Comparison of ENCODE assay signal across 28 cellular contexts in the genomic region with DNA sequence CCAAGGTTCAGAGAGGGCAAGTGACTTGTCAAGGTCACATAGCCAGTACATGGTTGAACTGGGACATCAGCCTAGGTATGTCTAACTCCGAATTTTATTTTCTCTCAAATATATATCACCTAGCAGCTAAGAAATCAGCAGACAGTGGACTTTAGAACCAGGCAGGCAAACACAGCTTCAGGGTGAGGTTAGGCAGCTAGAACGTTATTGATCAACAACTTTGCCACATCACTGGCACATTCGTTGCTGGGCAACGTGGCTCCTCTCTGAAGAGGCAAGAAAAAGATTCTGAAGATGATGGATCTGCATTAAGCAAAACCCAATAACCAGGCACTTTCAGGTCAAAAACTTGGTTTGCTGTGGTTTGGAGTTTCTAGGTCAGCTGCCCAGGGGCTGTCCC.
"Had no signal": no experiment of that assay in that cellular context is flagged by ENCODE, and none has a peak within 500 bp of the region (broad histone marks: within the 10 kb centered on the region; RNA-seq: fewer than 3 reads in every experiment).

No MANE protein-coding gene starts in this region.

- FAIRE-seq: bronchial epithelial cell, RCC 7860, TTC549 had no signal

- H2AFZ ChIP-seq: PC-9 had no signal

- H3K27me3 Mint-ChIP-seq: activated CD4-positive, alpha-beta T cell treated with anti-CD3 and anti-CD28 coated beads, Interleukin-2, amount 10 ng/mL, durations not matched to agents 7 days and 5 days; brain had no signal

- H3K36me3 Mint-ChIP-seq: activated naive CD4-positive, alpha-beta T cell treated with anti-CD3 and anti-CD28 coated beads, Interleukin-2, amount 10 ng/mL, durations not matched to agents 7 days and 5 days; activated naive CD8-positive, alpha-beta T cell; brain had no signal

- DNase-seq: activated CD4-positive, alpha-beta T cell treated with anti-CD3 and anti-CD28 coated beads, Interleukin-2, amount 10 ng/mL, durations not matched to agents 7 days and 5 days; activated CD4-positive, alpha-beta T cell treated with anti-CD3 and anti-CD28 coated beads, Interleukin-2, amount 50 U/mL, for 48 hours; activated CD8-positive, alpha-beta T cell treated with anti-CD3 and anti-CD28 coated beads, Interleukin-2, amount 10 ng/mL, durations not matched to agents 7 days and 5 days; activated gamma-delta T cell treated with Interleukin-2 at 50 U/mL for 16 hours; activated naive CD4-positive, alpha-beta T cell treated with anti-CD3 and anti-CD28 coated beads, Interleukin-2, amount 10 ng/mL, durations not matched to agents 7 days and 5 days; activated naive CD8-positive, alpha-beta T cell treated with anti-CD3 and anti-CD28 coated beads, Interleukin-2, amount 50 U/mL, for 24 hours; activated T-cell treated with anti-CD3 and anti-CD28 coated beads, Interleukin-2, amount 50 U/mL, for 24 hours; anterior cingulate cortex; caudate nucleus; NCI-H1105; NCI-H1417 treated with DMSO at 0.1 percent for 48 hours; NCI-H187 treated with DMSO at 0.1 percent for 48 hours; NCI-H2081 treated with DMSO at 0.1 percent for 48 hours; NCI-H226; NCI-H446 treated with DMSO at 0.1 percent for 48 hours; NCI-H524; NCI-H69; NCI-H82; PC-9; Right ventricle myocardium superior; SW 1271; T-helper 1 cell; T1000 had no signal

- H3K27ac Mint-ChIP-seq: activated CD4-positive, alpha-beta T cell treated with anti-CD3 and anti-CD28 coated beads, Interleukin-2, amount 10 ng/mL, durations not matched to agents 7 days and 5 days; activated CD8-positive, alpha-beta T cell treated with anti-CD3 and anti-CD28 coated beads, Interleukin-2, amount 10 ng/mL, durations not matched to agents 7 days and 5 days; activated naive CD4-positive, alpha-beta T cell treated with anti-CD3 and anti-CD28 coated beads, Interleukin-2, amount 10 ng/mL, durations not matched to agents 7 days and 5 days; activated naive CD8-positive, alpha-beta T cell; activated naive CD8-positive, alpha-beta T cell treated with anti-CD3 and anti-CD28 coated beads, Interleukin-2, amount 50 U/mL, for 24 hours; activated T-cell treated with anti-CD3 and anti-CD28 coated beads, Interleukin-2, amount 50 U/mL, for 24 hours had no signal

- H3K4me3 Mint-ChIP-seq: activated CD4-positive, alpha-beta T cell treated with anti-CD3 and anti-CD28 coated beads, Interleukin-2, amount 10 ng/mL, durations not matched to agents 7 days and 5 days; activated CD8-positive, alpha-beta T cell treated with anti-CD3 and anti-CD28 coated beads, Interleukin-2, amount 10 ng/mL, durations not matched to agents 7 days and 5 days; activated naive CD4-positive, alpha-beta T cell treated with anti-CD3 and anti-CD28 coated beads, Interleukin-2, amount 10 ng/mL, durations not matched to agents 7 days and 5 days; activated naive CD8-positive, alpha-beta T cell; activated naive CD8-positive, alpha-beta T cell treated with anti-CD3 and anti-CD28 coated beads, Interleukin-2, amount 50 U/mL, for 24 hours; activated T-cell treated with anti-CD3 and anti-CD28 coated beads, Interleukin-2, amount 50 U/mL, for 24 hours; brain had no signal

- H3K4me3 ChIP-seq: PC-9 had no signal

- H3K27ac ChIP-seq: PC-9 had no signal

- ATAC-seq: activated CD8-positive, alpha-beta T cell treated with anti-CD3 and anti-CD28 coated beads, Interleukin-2, amount 10 ng/mL, durations not matched to agents 7 days and 5 days; activated naive CD8-positive, alpha-beta T cell treated with anti-CD3 and anti-CD28 coated beads, Interleukin-2, amount 50 U/mL, for 24 hours had no signal

- H3K4me2 ChIP-seq: PC-9 had no signal

- H3K9me3 Mint-ChIP-seq: activated CD4-positive, alpha-beta T cell treated with anti-CD3 and anti-CD28 coated beads, Interleukin-2, amount 10 ng/mL, durations not matched to agents 7 days and 5 days; activated naive CD4-positive, alpha-beta T cell treated with anti-CD3 and anti-CD28 coated beads, Interleukin-2, amount 10 ng/mL, durations not matched to agents 7 days and 5 days; activated naive CD8-positive, alpha-beta T cell treated with anti-CD3 and anti-CD28 coated beads, Interleukin-2, amount 50 U/mL, for 24 hours; activated T-cell treated with anti-CD3 and anti-CD28 coated beads, Interleukin-2, amount 50 U/mL, for 24 hours; brain had no signal

- H3K4me1 Mint-ChIP-seq: activated CD4-positive, alpha-beta T cell treated with anti-CD3 and anti-CD28 coated beads, Interleukin-2, amount 10 ng/mL, durations not matched to agents 7 days and 5 days; activated naive CD4-positive, alpha-beta T cell treated with anti-CD3 and anti-CD28 coated beads, Interleukin-2, amount 10 ng/mL, durations not matched to agents 7 days and 5 days; activated naive CD8-positive, alpha-beta T cell treated with anti-CD3 and anti-CD28 coated beads, Interleukin-2, amount 50 U/mL, for 24 hours had no signal
